In the genomic region with DNA sequence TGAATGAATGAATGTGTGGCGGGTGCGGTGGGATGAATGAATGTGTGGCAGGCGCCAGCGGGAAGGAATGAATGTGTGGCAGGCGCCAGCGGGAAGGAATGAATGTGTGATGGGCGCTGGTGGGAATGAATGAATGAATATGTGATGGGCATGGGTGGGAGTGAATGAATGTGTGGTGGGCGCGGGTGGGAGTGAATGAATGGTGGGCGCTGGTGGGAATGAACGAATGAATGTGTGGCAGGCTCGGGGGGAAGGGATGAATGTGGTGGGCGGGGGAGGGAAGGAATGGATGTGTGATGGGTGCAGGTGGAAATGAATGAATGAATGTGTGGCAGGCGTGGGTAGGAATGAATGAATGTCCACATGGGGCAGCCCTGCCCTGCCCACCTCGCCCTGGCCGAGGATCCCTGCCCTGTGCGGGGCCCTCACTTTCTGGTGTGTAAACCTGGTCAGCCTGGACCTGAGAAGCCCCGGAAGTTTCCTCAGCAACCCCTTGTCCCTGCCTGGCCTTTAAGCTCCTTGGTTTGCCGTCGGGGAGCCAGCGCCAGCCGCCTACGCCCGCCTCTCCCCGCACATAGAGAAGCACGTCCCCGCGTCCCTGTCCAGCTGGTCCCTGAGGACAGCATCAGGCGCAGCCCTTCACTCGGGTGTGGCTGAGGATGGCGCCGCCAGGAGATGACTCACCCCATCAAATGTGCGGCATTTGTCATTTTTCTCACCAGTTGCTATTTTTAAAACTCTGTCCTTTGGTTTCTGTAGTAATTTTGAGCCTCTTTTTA, we compare ENCODE assay signal across 14 cellular contexts.
DNase-seq lines count a peak whose midpoint lies in the region; ATAC-seq, FAIRE-seq and TF ChIP-seq lines count a peak whose summit lies in the region.
"Had no signal": no experiment of that assay in that cellular context is flagged by ENCODE, and none has a peak within 500 bp of the region (broad histone marks: within the 10 kb centered on the region; RNA-seq: fewer than 3 reads in every experiment).

No MANE protein-coding gene starts in this region.

- intact Hi-C loops in PC-3 (cut with micrococcal nuclease) (no loop called here), left lung (cut with DNase I) (no loop called here), colonic mucosa (cut with DNase I) (no loop called here)

- H3K4me3 ChIP-seq in A549 (no peak overlapping the region), PC-3 (ENCODE audit: low read length) (no peak overlapping the region), left lung (no peak overlapping the region), colonic mucosa (no peak overlapping the region)

- H3K4me1 ChIP-seq in A549 (peaks cover 10% of the 10 kb centered on the region; the same call in 2 of the 3 replicates), PC-3 (ENCODE audit: insufficient read depth, low read length) (peaks cover 7% of the 10 kb centered on the region), left lung (no peaks in the 10 kb centered on the region), colonic mucosa (no peaks in the 10 kb centered on the region)

- 26% methylated on average over 30 of the region's 33 CpGs for WGBS in A549 (ENCODE audit: missing lambda C conversion rate)

- ATAC-seq in A549 (peak; percentile 49 to 72; a peak in 3 of 6 replicates), PC-3 (peak; percentile 80), left lung (peak; percentile 23), HG03108 (IDR thresholded peaks at IDR 0.05; ENCODE audit: unreplicated experiment) (no peak)

- no peaks in the 10 kb centered on the region for H3K36me3 ChIP-seq in PC-3 (ENCODE audit: low read depth, low read length)
- no peaks in the 10 kb centered on the region for H3K36me3 ChIP-seq in left lung
- no peaks in the 10 kb centered on the region for H3K36me3 ChIP-seq in colonic mucosa

- H3K27me3 ChIP-seq in PC-3 (ENCODE audit: low read length) (peaks cover 23% of the 10 kb centered on the region), left lung (peaks cover 0 to 59% of the 10 kb centered on the region in 2 donors), colonic mucosa (no peaks in the 10 kb centered on the region)

- TF ChIP-seq CTCF in A549 (IDR thresholded peaks at IDR 0.05) (no peak), PC-3 (conservative IDR thresholded peaks at IDR 0.05; ENCODE audit: low read depth, low read length) (no peak), left lung (IDR thresholded peaks at IDR 0.05) (no peak), colonic mucosa (IDR thresholded peaks at IDR 0.05) (no peak)

- H3K9me2 ChIP-seq in PC-3 (replicated peaks; ENCODE audit: low read length), result no peaks in the 10 kb centered on the region
- H3K9me2 ChIP-seq: SK-N-SH had no signal

- CTCF ChIA-PET in A549 (lab: Yijun Ruan, JAX) (no interaction called here), PC-3 (lab: Charles Lee) (no interaction called here)

- peak overlapping the region; percentile 41 for H3K4me2 ChIP-seq in A549
- H3K4me2 ChIP-seq in PC-3 (ENCODE audit: low read length), result peak overlapping the region; percentile 48; the same call in 1 of the 2 replicates
- H3K4me2 ChIP-seq: SK-N-SH had no signal

- no peak overlapping the region for H3K27ac ChIP-seq in A549
- H3K27ac ChIP-seq in PC-3 (ENCODE audit: low read length), result no peak overlapping the region
- H3K27ac ChIP-seq in left lung, result no peak overlapping the region
- no peak overlapping the region for H3K27ac ChIP-seq in colonic mucosa

- POLR2A ChIA-PET in A549 (lab: Yijun Ruan, JAX), result no interaction called here
- POLR2A ChIA-PET in PC-3 (lab: Charles Lee; ENCODE audit: unreplicated experiment), result no interaction called here

- no peak for TF ChIP-seq POLR2A in A549 (IDR thresholded peaks at IDR 0.05; ENCODE audit: low read length)

- no peak for TF ChIP-seq RAD21 in A549 (conservative IDR thresholded peaks at IDR 0.05 in 1 of 2, IDR thresholded peaks at IDR 0.05 in 1 of 2)

- no peak for FAIRE-seq in A549 (lab: Jason Lieb, UNC)
- FAIRE-seq: D721Med, keratinocyte had no signal

- H3K9ac ChIP-seq in PC-3 (ENCODE audit: low read length), result no peak overlapping the region
- no peak overlapping the region for H3K9ac ChIP-seq in colonic mucosa (ENCODE audit: low read depth in 2 of 2, low read length in 2 of 2)
- H3K9ac ChIP-seq: SK-N-SH had no signal

- peak; percentile 13 to 15 for DNase-seq in A549 (ENCODE audit: low read depth in 1 of 2, low spot score in 1 of 2)
- DNase-seq in EH (ENCODE audit: low read depth), result peak; percentile 82
- DNase-seq in PC-3, result peak; percentile 50
- peak in 1 of 2 donors; percentile 74 for DNase-seq in left lung
- DNase-seq in DMS79 (lab: John Stamatoyannopoulos, UW), result no peak
- DNase-seq in colonic mucosa, result no peak
- DNase-seq in NCI-H446 treated with DMSO at 0.1 percent for 48 hours (lab: John Stamatoyannopoulos, UW), result no peak
- DNase-seq: activated CD4-positive, alpha-beta T cell treated with anti-CD3 and anti-CD28 coated beads, Interleukin-2, amount 50 U/mL, for 4 hours; activated effector memory CD4-positive, alpha-beta T cell treated with anti-CD3 and anti-CD28 coated beads, Interleukin-2, amount 50 U/mL, for 16 hours; NCI-H2081; SK-N-SH had no signal

- H3K9me3 ChIP-seq in A549, result no peaks in the 10 kb centered on the region
- no peaks in the 10 kb centered on the region for H3K9me3 ChIP-seq in PC-3 (ENCODE audit: low read length)
- no peaks in the 10 kb centered on the region for H3K9me3 ChIP-seq in left lung
- H3K9me3 ChIP-seq in colonic mucosa, result no peaks in the 10 kb centered on the region
- H3K9me3 ChIP-seq: SK-N-SH had no signal

- H2AFZ ChIP-seq in PC-3 (ENCODE audit: low read length), result no peak overlapping the region

- H3F3A ChIP-seq in PC-3 (ENCODE audit: low read length, unreplicated experiment), result no peaks in the 10 kb centered on the region

- H4K20me1 ChIP-seq in PC-3 (ENCODE audit: low read length), result no peaks in the 10 kb centered on the region

- BruUV-seq in PC-3 (replicated peaks; lab: Mats Ljungman, UMichigan), result no TSS peak

- no peak for TF ChIP-seq EP300 in A549 (IDR thresholded peaks at IDR 0.05)

- H3K79me2 ChIP-seq in PC-3 (ENCODE audit: low read length), result no peaks in the 10 kb centered on the region

TF ChIP-seq in A549, 52 proteins besides CTCF, POLR2A, EP300 and RAD21:
- TF ChIP-seq EHMT2 (IDR thresholded peaks at IDR 0.05; ENCODE audit: low read depth) (no peak), FOSL2 (IDR thresholded peaks at IDR 0.05) (no peak), FOSL2 (CRISPR knock-in tag; IDR thresholded peaks at IDR 0.05) (peak; percentile 67), JUN (IDR thresholded peaks at IDR 0.05) (no peak), HOXA7 (CRISPR knock-in tag; IDR thresholded peaks at IDR 0.05) (no peak)
- TF ChIP-seq, protein P1, sequence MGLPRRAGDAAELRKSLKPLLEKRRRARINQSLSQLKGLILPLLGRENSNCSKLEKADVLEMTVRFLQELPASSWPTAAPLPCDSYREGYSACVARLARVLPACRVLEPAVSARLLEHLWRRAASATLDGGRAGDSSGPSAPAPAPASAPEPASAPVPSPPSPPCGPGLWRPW (IDR thresholded peaks at IDR 0.05), result no peak

Comparison
In these comparisons a context has a peak if more than half of its experiments do, and no peak if none do; other contexts are left out.
1. DNase-seq: peak in A549 (2 of 2), EH (single experiment) and PC-3 (single experiment); none in DMS79 (single experiment), colonic mucosa (single experiment) and NCI-H446 treated with DMSO at 0.1 percent for 48 hours (single experiment).